ENCODE assay signal across 19 cellular contexts in the genomic region with DNA sequence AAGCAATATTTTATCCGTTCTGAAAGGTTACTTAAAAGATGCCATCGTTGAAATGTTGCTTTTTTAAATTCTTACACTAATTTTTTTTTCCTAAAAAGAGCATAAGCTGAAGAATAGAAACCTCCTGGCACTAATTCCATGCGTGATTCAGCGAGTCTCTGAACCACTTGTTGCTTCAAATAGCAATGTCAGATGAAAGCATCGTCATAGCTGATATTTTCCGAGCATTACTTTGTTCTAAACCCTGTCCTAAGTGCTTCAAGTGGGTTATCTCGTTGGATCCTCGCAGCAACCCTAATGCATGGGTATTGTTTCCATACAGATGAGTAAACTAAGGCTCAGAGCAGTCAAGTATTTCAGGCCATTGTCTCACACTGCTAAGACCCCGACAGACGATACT.
"Had no signal": no experiment of that assay in that cellular context is flagged by ENCODE, and none has a peak within 500 bp of the region (broad histone marks: within the 10 kb centered on the region; RNA-seq: fewer than 3 reads in every experiment).

No MANE protein-coding gene starts in this region.

- H3K4me1 ChIP-seq: prostate gland, sigmoid colon had no signal

- H3K4me3 ChIP-seq: prostate gland had no signal

- H3K27me3 ChIP-seq: sigmoid colon had no signal

- H3K36me3 ChIP-seq: heart left ventricle, prostate gland, sigmoid colon had no signal

- H3K4me3 Mint-ChIP-seq: activated CD4-positive, alpha-beta T cell treated with anti-CD3 and anti-CD28 coated beads, Interleukin-2, amount 10 ng/mL, durations not matched to agents 24 days and 14 days; activated CD8-positive, alpha-beta T cell treated with anti-CD3 and anti-CD28 coated beads, Interleukin-2, amount 10 ng/mL, durations not matched to agents 7 days and 5 days; activated naive CD8-positive, alpha-beta T cell; dendritic cell treated with granulocyte-macrophage colony-stimulating factor and Interleukin-4, amounts not matched to agents 40 ng/mL and 50 ng/mL, for 4 days; immature natural killer cell; natural killer cell; stimulated activated naive CD8-positive, alpha-beta T cell treated with anti-CD3 and anti-CD28 coated beads, Interleukin-15, amount 100 ng/mL, for 72 hours had no signal

- H3K4me1 Mint-ChIP-seq: immature natural killer cell; natural killer cell; stimulated activated naive CD8-positive, alpha-beta T cell treated with anti-CD3 and anti-CD28 coated beads, Interleukin-15, amount 100 ng/mL, for 72 hours had no signal

- H3K9me3 ChIP-seq: heart left ventricle, prostate gland, sigmoid colon had no signal

- ATAC-seq: activated CD8-positive, alpha-beta T cell treated with anti-CD3 and anti-CD28 coated beads, Interleukin-2, amount 10 ng/mL, durations not matched to agents 7 days and 5 days; natural killer cell; stimulated activated naive CD8-positive, alpha-beta T cell treated with anti-CD3 and anti-CD28 coated beads, Interleukin-15, amount 100 ng/mL, for 72 hours had no signal

- H3K27ac Mint-ChIP-seq: activated CD4-positive, alpha-beta T cell treated with anti-CD3 and anti-CD28 coated beads, Interleukin-2, amount 10 ng/mL, durations not matched to agents 24 days and 14 days; activated CD8-positive, alpha-beta T cell treated with anti-CD3 and anti-CD28 coated beads, Interleukin-2, amount 10 ng/mL, durations not matched to agents 7 days and 5 days; activated naive CD8-positive, alpha-beta T cell; brain; dendritic cell treated with granulocyte-macrophage colony-stimulating factor and Interleukin-4, amounts not matched to agents 40 ng/mL and 50 ng/mL, for 4 days; immature natural killer cell; natural killer cell had no signal

- DNase-seq: activated CD4-positive, alpha-beta T cell treated with anti-CD3 and anti-CD28 coated beads, Interleukin-2, amount 10 ng/mL, durations not matched to agents 24 days and 14 days; activated CD4-positive, CD25-positive, alpha-beta regulatory T cell; activated CD8-positive, alpha-beta memory T cell treated with anti-CD3 and anti-CD28 coated beads, Interleukin-2, amount 50 U/mL, for 48 hours; activated CD8-positive, alpha-beta T cell treated with anti-CD3 and anti-CD28 coated beads, Interleukin-2, amount 10 ng/mL, durations not matched to agents 7 days and 5 days; activated gamma-delta T cell treated with Interleukin-2 at 50 U/mL for 16 hours; amniotic stem cell; effector memory CD4-positive, alpha-beta T cell; heart left ventricle; immature natural killer cell; natural killer cell; nucleus accumbens; sigmoid colon; stimulated activated CD4-positive, alpha-beta T cell treated with anti-CD3 and anti-CD28 coated beads, Interleukin-1b, Interleukin-23, amount 100 ng/mL, for 48 hours; stimulated activated naive CD8-positive, alpha-beta T cell treated with anti-CD3 and anti-CD28 coated beads, Interleukin-15, amount 100 ng/mL, for 72 hours; T-helper 2 cell had no signal

- H3K9me3 Mint-ChIP-seq: activated CD4-positive, alpha-beta T cell treated with anti-CD3 and anti-CD28 coated beads, Interleukin-2, amount 10 ng/mL, durations not matched to agents 24 days and 14 days; brain; dendritic cell treated with granulocyte-macrophage colony-stimulating factor and Interleukin-4, amounts not matched to agents 40 ng/mL and 50 ng/mL, for 4 days; stimulated activated naive CD8-positive, alpha-beta T cell treated with anti-CD3 and anti-CD28 coated beads, Interleukin-15, amount 100 ng/mL, for 72 hours had no signal

- H3K36me3 Mint-ChIP-seq: activated naive CD8-positive, alpha-beta T cell; brain; immature natural killer cell; natural killer cell had no signal

- H3K27ac ChIP-seq: prostate gland, sigmoid colon had no signal

- H3K27me3 Mint-ChIP-seq: activated CD4-positive, alpha-beta T cell treated with anti-CD3 and anti-CD28 coated beads, Interleukin-2, amount 10 ng/mL, durations not matched to agents 24 days and 14 days; dendritic cell treated with granulocyte-macrophage colony-stimulating factor and Interleukin-4, amounts not matched to agents 40 ng/mL and 50 ng/mL, for 4 days; stimulated activated naive CD8-positive, alpha-beta T cell treated with anti-CD3 and anti-CD28 coated beads, Interleukin-15, amount 100 ng/mL, for 72 hours had no signal
